In genomic region chr2:64668542-64668941, GRCh38 we compare ENCODE assay signal across 23 cellular contexts.
"Had no signal": no experiment of that assay in that cellular context is flagged by ENCODE, and none has a peak within 500 bp of the region (broad histone marks: within the 10 kb centered on the region; RNA-seq: fewer than 3 reads in every experiment).

No MANE protein-coding gene starts in this region.

- H3K4me1 ChIP-seq: gastroesophageal sphincter, parathyroid adenoma, prostate gland had no signal

- DNase-seq: effector memory CD8-positive, alpha-beta T cell; glutamatergic neuron; islet precursor cell; left cardiac atrium; left ventricle myocardium superior; mesenchymal stem cell; midbrain; retina; stimulated activated CD4-positive, alpha-beta T cell treated with anti-CD3 and anti-CD28 coated beads, Interleukin-12 subunit alpha, Interleukin-12 subunit beta, amount 100 ng/mL, for 4 hours; stimulated activated naive CD4-positive, alpha-beta T cell; stomach; substantia nigra; trophoblast cell had no signal

- H3K36me3 ChIP-seq: esophagus muscularis mucosa, gastroesophageal sphincter, prostate gland, stomach, thoracic aorta had no signal

- ATAC-seq: effector memory CD8-positive, alpha-beta T cell; gastroesophageal sphincter; left cardiac atrium; left ventricle myocardium superior; sciatic nerve had no signal

- H3K9me3 ChIP-seq: esophagus muscularis mucosa, gastroesophageal sphincter, prostate gland, stomach, thoracic aorta had no signal

- H3K4me3 Mint-ChIP-seq: dendritic cell treated with granulocyte-macrophage colony-stimulating factor and Interleukin-4, amounts not matched to agents 40 ng/mL and 50 ng/mL, for 4 days; effector memory CD8-positive, alpha-beta T cell; nephron had no signal

- H3K27ac ChIP-seq: epithelial cell of prostate, esophagus muscularis mucosa, gastroesophageal sphincter, parathyroid adenoma, prostate gland, stomach, thoracic aorta had no signal

- H3K9me3 Mint-ChIP-seq: dendritic cell treated with granulocyte-macrophage colony-stimulating factor and Interleukin-4, amounts not matched to agents 40 ng/mL and 50 ng/mL, for 4 days; effector memory CD8-positive, alpha-beta T cell; nephron had no signal

- H3K79me2 ChIP-seq: parathyroid adenoma had no signal

- H2AFZ ChIP-seq: parathyroid adenoma had no signal

- H3K27me3 ChIP-seq: esophagus muscularis mucosa, gastroesophageal sphincter, stomach had no signal

- H3K27me3 Mint-ChIP-seq: dendritic cell treated with granulocyte-macrophage colony-stimulating factor and Interleukin-4, amounts not matched to agents 40 ng/mL and 50 ng/mL, for 4 days; effector memory CD8-positive, alpha-beta T cell had no signal

- H3K27ac Mint-ChIP-seq: dendritic cell treated with granulocyte-macrophage colony-stimulating factor and Interleukin-4, amounts not matched to agents 40 ng/mL and 50 ng/mL, for 4 days; effector memory CD8-positive, alpha-beta T cell; nephron had no signal

- H3K9ac ChIP-seq: parathyroid adenoma had no signal

- H3K4me3 ChIP-seq: esophagus muscularis mucosa, gastroesophageal sphincter, lung, prostate gland, stomach, thoracic aorta had no signal
